In genomic region chr2:208252766-208253492, GRCh38 we compare ENCODE assay signal across 1 cellular context.
A peak's percentile ranks its signal among the peaks of the same experiment; 100 is the strongest.
TF ChIP-seq lines count a peak whose summit lies in the region.

No MANE protein-coding gene starts in this region.

TF ChIP-seq in liver, 16 proteins besides CTCF, POLR2A, EP300 and RAD21 (continued from another document):
- no peak for TF ChIP-seq ZBTB33 (IDR thresholded peaks at IDR 0.05)
- no peak for TF ChIP-seq TAF1 (conservative IDR thresholded peaks at IDR 0.05)
- peak in 1 of 2 donors; percentile 26 for TF ChIP-seq HNF4A (conservative IDR thresholded peaks at IDR 0.05)
- no peak for TF ChIP-seq NR2F2 (IDR thresholded peaks at IDR 0.05)
- TF ChIP-seq GABPA (IDR thresholded peaks at IDR 0.05 in 1 of 2, conservative IDR thresholded peaks at IDR 0.05 in 1 of 2), result no peak
- TF ChIP-seq YY1 (IDR thresholded peaks at IDR 0.05), result no peak
- TF ChIP-seq SP1 (IDR thresholded peaks at IDR 0.05), result no peak
- no peak for TF ChIP-seq HNF4G (IDR thresholded peaks at IDR 0.05)
